ENCODE assay signal across 9 cellular contexts in genomic region chr6:93416575-93417420, GRCh38. TPM values are rescaled to one million over a fixed set of nuclear protein-coding genes. Genes with fewer than 3 reads are reported as not detected.
DNase-seq lines count a peak whose midpoint lies in the region; FAIRE-seq and TF ChIP-seq lines count a peak whose summit lies in the region.
"Had no signal": no experiment of that assay in that cellular context is flagged by ENCODE, and none has a peak within 500 bp of the region (broad histone marks: within the 10 kb centered on the region; RNA-seq: fewer than 3 reads in every experiment).

No MANE protein-coding gene starts in this region.

- H3K27ac ChIP-seq in SJCRH30 (peak overlapping the region; percentile 92), osteoblast (ENCODE audit: low read depth, low read length) (no peak overlapping the region)

- no peak for FAIRE-seq in GM19239 (lab: Jason Lieb, UNC)

- H3K4me2 ChIP-seq in osteoblast (ENCODE audit: insufficient read depth, low read length): no peak overlapping the region

- no peaks in the 10 kb centered on the region for H3K9me3 ChIP-seq in SJCRH30 (replicated peaks)
- no peaks in the 10 kb centered on the region for H3K9me3 ChIP-seq in osteoblast (ENCODE audit: low read depth, low read length)

- no peaks in the 10 kb centered on the region for H3K27me3 ChIP-seq in SJCRH30
- peaks cover 38% of the 10 kb centered on the region for H3K27me3 ChIP-seq in osteoblast (ENCODE audit: insufficient read depth, low read length)

- no peak for TF ChIP-seq CTCF in osteoblast (IDR thresholded peaks at IDR 0.05; ENCODE audit: extremely low read depth, low read depth, low read length)

- peaks cover 19% of the 10 kb centered on the region for H3K4me1 ChIP-seq in SJCRH30
- peaks cover 4% of the 10 kb centered on the region for H3K4me1 ChIP-seq in osteoblast (ENCODE audit: insufficient read depth, low read length)

- peaks cover 25% of the 10 kb centered on the region for H3K36me3 ChIP-seq in SJCRH30
- no peaks in the 10 kb centered on the region for H3K36me3 ChIP-seq in osteoblast (ENCODE audit: insufficient read depth, low read length)

- in situ Hi-C loops in ACHN (cut with HindIII; ENCODE audit: low pct_ligation_motif_present, low pct_unique_long_range_greater_than_20kb, low sequenced_read_pairs): no loop called here

- H3K79me2 ChIP-seq in osteoblast (ENCODE audit: insufficient read depth, low read length): no peaks in the 10 kb centered on the region

- DNase-seq in ACHN: peak; percentile 72
- peak; percentile 56 for DNase-seq in HK-2 (ENCODE audit: unreplicated experiment)
- peak; percentile 92 for DNase-seq in SJCRH30
- DNase-seq in globus pallidus (ENCODE audit: low spot score): peak; percentile 32
- DNase-seq in osteoblast (ENCODE audit: insufficient read length, low spot score, missing footprints): peak; percentile 75
- DNase-seq in GM19239 (ENCODE audit: insufficient read length, low spot score): no peak
- DNase-seq in NOMO-1 treated with DMSO at 0.1 percent for 48 hours (lab: John Stamatoyannopoulos, UW; ENCODE audit: unreplicated experiment): no peak
- DNase-seq in HUDEP-2 (lab: John Stamatoyannopoulos, UW; ENCODE audit: unreplicated experiment in 76 of 76): no peak
- DNase-seq: activated T-cell treated with anti-CD3 and anti-CD28 coated beads, Interleukin-2, amount 50 U/mL, for 4 hours had no signal

- H2AFZ ChIP-seq in osteoblast (ENCODE audit: low read length): no peak overlapping the region

- no peaks in the 10 kb centered on the region for H4K20me1 ChIP-seq in osteoblast (ENCODE audit: insufficient read depth, low read length)

- H3K4me3 ChIP-seq in SJCRH30 (peak overlapping the region; percentile 70), osteoblast (ENCODE audit: insufficient read depth, low read length) (no peak overlapping the region)

RNA-seq across cellular contexts. Expression of gene EPHA7, which starts 2.6 kb away (rescaled TPM):
- 75.3 and 89.0 TPM in 2 replicates for total RNA-seq in SJCRH30 (2014; rRNA removed; shearing (Covaris generic))
- total RNA-seq in osteoblast: 0.29 TPM in 1 of 2 replicates, not detected in the other
- total RNA-seq: activated T-cell treated with anti-CD3 and anti-CD28 coated beads, Interleukin-2, amount 50 U/mL, for 4 hours had no signal

Comparison
In these comparisons a context has a peak if more than half of its experiments do, and no peak if none do; other contexts are left out.
1. DNase-seq: peak in ACHN (single experiment), HK-2 (single experiment), SJCRH30 (2 of 2), globus pallidus (single experiment) and osteoblast (single experiment); none in GM19239 (single experiment), NOMO-1 treated with DMSO at 0.1 percent for 48 hours (single experiment) and HUDEP-2 (0 of 76).
2. RNA of gene EPHA7, which starts 2.6 kb away (total RNA-seq): 75.3 to 89.0 TPM in SJCRH30; 0.29 TPM in osteoblast; every median in the first group is over 10 times any median in the second.